1 cellular context compared by ENCODE assay signal in genomic region chr7:101122933-101123702, GRCh38.
A peak's percentile ranks its signal among the peaks of the same experiment; 100 is the strongest.
TF ChIP-seq lines count a peak whose summit lies in the region.

No MANE protein-coding gene starts in this region.

TF ChIP-seq in H1, 55 proteins besides CTCF, POLR2A, EP300 and RAD21:
- TF ChIP-seq CEBPB (IDR thresholded peaks at IDR 0.05; ENCODE audit: low read depth, low read length) (no peak), RNF2 (IDR thresholded peaks at IDR 0.05; ENCODE audit: borderline replicate concordance, low read depth, low read length, missing control alignments, poor library complexity, severe bottlenecking) (no peak), KDM1A (IDR thresholded peaks at IDR 0.05; ENCODE audit: borderline replicate concordance, low read length) (0 out of 2 replicates have a peak, but pooled peaks have one; percentile 43)
